17 cellular contexts compared by ENCODE assay signal in the genomic region with DNA sequence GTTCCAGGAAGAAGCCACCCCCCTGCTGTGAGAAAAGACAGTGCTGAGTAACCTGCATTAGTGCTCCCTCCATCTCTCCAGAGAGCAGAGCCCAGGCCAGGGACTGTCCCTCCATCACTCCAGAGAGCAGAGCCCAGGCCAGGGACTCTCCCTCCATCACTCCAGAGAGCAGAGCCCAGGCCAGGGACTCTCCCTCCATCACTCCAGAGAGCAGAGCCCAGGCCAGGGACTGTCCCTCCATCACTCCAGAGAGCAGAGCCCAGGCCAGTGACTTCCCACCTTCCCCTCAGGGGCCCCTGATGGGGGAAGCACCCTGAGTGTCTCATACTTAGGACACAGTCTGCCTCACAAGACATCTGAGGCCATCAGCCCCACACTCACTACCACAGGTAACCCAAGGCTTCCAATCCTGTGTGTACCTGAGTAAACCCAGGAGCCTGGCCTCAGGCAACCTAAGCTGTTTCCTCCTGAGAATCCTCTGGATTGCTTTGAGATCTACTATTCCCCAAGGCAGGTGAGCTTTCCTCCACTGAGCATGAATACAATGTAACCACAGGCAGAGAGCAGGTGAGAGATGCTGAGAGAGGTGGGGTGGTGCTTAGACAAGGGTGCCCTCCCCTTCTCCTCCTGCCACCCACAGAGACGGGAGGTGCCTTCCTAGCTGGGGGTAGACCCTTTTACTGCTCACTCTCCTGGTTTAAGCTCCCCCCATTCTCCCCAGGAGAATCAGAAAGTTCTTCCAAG. TPM values are rescaled to one million over a fixed set of nuclear protein-coding genes. Genes with fewer than 3 reads are reported as not detected.
DNase-seq lines count a peak whose midpoint lies in the region; ATAC-seq and TF ChIP-seq lines count a peak whose summit lies in the region.
"Had no signal": no experiment of that assay in that cellular context is flagged by ENCODE, and none has a peak within 500 bp of the region (broad histone marks: within the 10 kb centered on the region; RNA-seq: fewer than 3 reads in every experiment).

No MANE protein-coding gene starts in this region.

- WGBS in transverse colon (ENCODE audit: low coverage in 1 of 2), 2 donors: 43% methylated on average over 1 of the region's 1 CpG; no CpG with 5 or more reads in 1 of the 2 donors

- H3K27me3 Mint-ChIP-seq in activated CD4-positive, alpha-beta T cell treated with anti-CD3 and anti-CD28 coated beads, Interleukin-2, amount 10 ng/mL, durations not matched to agents 7 days and 5 days: peaks cover 45% of the 10 kb centered on the region
- H3K27me3 Mint-ChIP-seq in activated naive CD8-positive, alpha-beta T cell treated with anti-CD3 and anti-CD28 coated beads, Interleukin-2, amount 50 U/mL, for 24 hours: peaks cover 61% of the 10 kb centered on the region

- POLR2A ChIA-PET in activated CD4-positive, alpha-beta T cell treated with anti-CD3 and anti-CD28 coated beads, Interleukin-2, amount 10 ng/mL, durations not matched to agents 7 days and 5 days (lab: Charles Lee): no interaction called here

- no peaks in the 10 kb centered on the region for H3K9me3 Mint-ChIP-seq in activated CD4-positive, alpha-beta T cell treated with anti-CD3 and anti-CD28 coated beads, Interleukin-2, amount 10 ng/mL, durations not matched to agents 7 days and 5 days
- H3K9me3 Mint-ChIP-seq in activated naive CD8-positive, alpha-beta T cell treated with anti-CD3 and anti-CD28 coated beads, Interleukin-2, amount 50 U/mL, for 24 hours: no peaks in the 10 kb centered on the region
- H3K9me3 Mint-ChIP-seq: effector memory CD8-positive, alpha-beta T cell; memory B cell had no signal

- intact Hi-C loops in transverse colon (cut with DNase I; ENCODE audit: low total_unique reads): no loop called here

- no peak overlapping the region for H3K27ac ChIP-seq in transverse colon
- H3K27ac ChIP-seq: heart left ventricle, SJCRH30 had no signal

- no peak for TF ChIP-seq EP300 in transverse colon (IDR thresholded peaks at IDR 0.05; ENCODE audit: low read depth)

- TF ChIP-seq CTCF in GM20000 (IDR thresholded peaks at IDR 0.05; ENCODE audit: extremely low read depth, missing control alignments) (no peak), transverse colon (IDR thresholded peaks at IDR 0.05) (no peak)

- TF ChIP-seq POLR2A in transverse colon (IDR thresholded peaks at IDR 0.05): no peak

- peaks cover 2 to 11% (median 8%) of the 10 kb centered on the region in 4 donors for H3K4me1 ChIP-seq in transverse colon
- H3K4me1 ChIP-seq: SJCRH30 had no signal

- no peak overlapping the region for H3K27ac Mint-ChIP-seq in activated CD4-positive, alpha-beta T cell treated with anti-CD3 and anti-CD28 coated beads, Interleukin-2, amount 10 ng/mL, durations not matched to agents 7 days and 5 days
- no peak overlapping the region for H3K27ac Mint-ChIP-seq in activated naive CD8-positive, alpha-beta T cell treated with anti-CD3 and anti-CD28 coated beads, Interleukin-2, amount 50 U/mL, for 24 hours
- H3K27ac Mint-ChIP-seq: effector memory CD8-positive, alpha-beta T cell; memory B cell had no signal

- H3K4me1 Mint-ChIP-seq in activated CD4-positive, alpha-beta T cell treated with anti-CD3 and anti-CD28 coated beads, Interleukin-2, amount 10 ng/mL, durations not matched to agents 7 days and 5 days: no peaks in the 10 kb centered on the region
- peaks cover 16% of the 10 kb centered on the region for H3K4me1 Mint-ChIP-seq in activated naive CD8-positive, alpha-beta T cell treated with anti-CD3 and anti-CD28 coated beads, Interleukin-2, amount 50 U/mL, for 24 hours
- H3K4me1 Mint-ChIP-seq: memory B cell had no signal

- H3K4me3 Mint-ChIP-seq in activated CD4-positive, alpha-beta T cell treated with anti-CD3 and anti-CD28 coated beads, Interleukin-2, amount 10 ng/mL, durations not matched to agents 7 days and 5 days: no peak overlapping the region
- H3K4me3 Mint-ChIP-seq in activated naive CD8-positive, alpha-beta T cell treated with anti-CD3 and anti-CD28 coated beads, Interleukin-2, amount 50 U/mL, for 24 hours: no peak overlapping the region
- H3K4me3 Mint-ChIP-seq: effector memory CD8-positive, alpha-beta T cell; memory B cell had no signal

- peaks cover 51% of the 10 kb centered on the region for H3K27me3 ChIP-seq in transverse colon
- H3K27me3 ChIP-seq: SJCRH30 had no signal

- H3K36me3 Mint-ChIP-seq in activated CD4-positive, alpha-beta T cell treated with anti-CD3 and anti-CD28 coated beads, Interleukin-2, amount 10 ng/mL, durations not matched to agents 7 days and 5 days (ENCODE audit: low read depth): no peaks in the 10 kb centered on the region
- no peaks in the 10 kb centered on the region for H3K36me3 Mint-ChIP-seq in activated naive CD8-positive, alpha-beta T cell treated with anti-CD3 and anti-CD28 coated beads, Interleukin-2, amount 50 U/mL, for 24 hours (ENCODE audit: low read depth)
- H3K36me3 Mint-ChIP-seq: memory B cell had no signal

- no peaks in the 10 kb centered on the region for H3K9me3 ChIP-seq in transverse colon
- H3K9me3 ChIP-seq: heart left ventricle, SJCRH30 had no signal

- CTCF ChIA-PET in activated CD4-positive, alpha-beta T cell treated with anti-CD3 and anti-CD28 coated beads, Interleukin-2, amount 10 ng/mL, durations not matched to agents 7 days and 5 days (lab: Charles Lee): no interaction called here

- in situ Hi-C loops in transverse colon (cut with MboI; ENCODE audit: low pct_ligation_motif_present in 1 of 4, low pct_unique_long_range_greater_than_20kb in 1 of 4, low sequenced_read_pairs in 3 of 4): no loop called here

- ATAC-seq in HG02970 (IDR thresholded peaks at IDR 0.05; ENCODE audit: low FRiP score, unreplicated experiment): peak; percentile 68
- peak; percentile 97 for ATAC-seq in activated naive CD8-positive, alpha-beta T cell treated with anti-CD3 and anti-CD28 coated beads, Interleukin-2, amount 50 U/mL, for 24 hours
- ATAC-seq: effector memory CD8-positive, alpha-beta T cell had no signal

- H3K36me3 ChIP-seq in transverse colon: no peaks in the 10 kb centered on the region
- H3K36me3 ChIP-seq: heart left ventricle, SJCRH30 had no signal

- peak; percentile 46 to 65 for DNase-seq in activated CD4-positive, alpha-beta T cell treated with anti-CD3 and anti-CD28 coated beads, Interleukin-2, amount 50 U/mL, for 48 hours
- DNase-seq in activated CD4-positive, alpha-beta T cell treated with anti-CD3 and anti-CD28 coated beads, Interleukin-2, amount 10 ng/mL, durations not matched to agents 7 days and 5 days: no peak
- DNase-seq in GM20000 (ENCODE audit: low spot score) (peak; percentile 78), RPMI8226 (no peak), transverse colon (no peak), NCI-H2029 (lab: John Stamatoyannopoulos, UW) (no peak)
- peak; percentile 63 for DNase-seq in activated naive CD8-positive, alpha-beta T cell treated with anti-CD3 and anti-CD28 coated beads, Interleukin-2, amount 50 U/mL, for 24 hours
- DNase-seq: anterior cingulate cortex; effector memory CD8-positive, alpha-beta T cell; EL; heart left ventricle; KBM-7; NCI-H510A; SJCRH30 had no signal

- no peak overlapping the region for H3K4me3 ChIP-seq in transverse colon
- H3K4me3 ChIP-seq: heart left ventricle, SJCRH30 had no signal

RNA-seq across cellular contexts. Expression of a gene that starts 4.9 kb away (rescaled TPM):
- total RNA-seq in activated CD4-positive, alpha-beta T cell treated with anti-CD3 and anti-CD28 coated beads, Interleukin-2, amount 10 ng/mL, durations not matched to agents 7 days and 5 days: not detected
- not detected for total RNA-seq in transverse colon
- total RNA-seq: H4 had no signal

Comparison
In these comparisons a context has a peak if more than half of its experiments do, and no peak if none do; other contexts are left out.
1. DNase-seq: peak in activated CD4-positive, alpha-beta T cell treated with anti-CD3 and anti-CD28 coated beads, Interleukin-2, amount 50 U/mL, for 48 hours (2 of 2), GM20000 (single experiment) and activated naive CD8-positive, alpha-beta T cell treated with anti-CD3 and anti-CD28 coated beads, Interleukin-2, amount 50 U/mL, for 24 hours (single experiment); none in activated CD4-positive, alpha-beta T cell treated with anti-CD3 and anti-CD28 coated beads, Interleukin-2, amount 10 ng/mL, durations not matched to agents 7 days and 5 days (single experiment), RPMI8226 (single experiment), transverse colon (single experiment) and NCI-H2029 (single experiment).